ENCODE assay signal across 28 cellular contexts in genomic region chr9:89054865-89055495, GRCh38.
"Had no signal": no experiment of that assay in that cellular context is flagged by ENCODE, and none has a peak within 500 bp of the region (broad histone marks: within the 10 kb centered on the region; RNA-seq: fewer than 3 reads in every experiment).

No MANE protein-coding gene starts in this region.

- H3K27ac ChIP-seq: brain microvascular endothelial cell, coronary artery, foreskin keratinocyte, gastrocnemius medialis, WERI-Rb-1 had no signal

- H3K36me3 ChIP-seq: brain microvascular endothelial cell, gastrocnemius medialis, WERI-Rb-1 had no signal

- DNase-seq: activated B cell treated with CpG ODN at 0.5 μM for 24 hours; activated CD4-positive, alpha-beta T cell treated with anti-CD3 and anti-CD28 coated beads for 48 hours; activated CD4-positive, alpha-beta T cell treated with anti-CD3 and anti-CD28 coated beads, Interleukin-2, amount 50 U/mL, for 1 hour; activated CD4-positive, alpha-beta T cell treated with anti-CD3 and anti-CD28 coated beads, Interleukin-2, amount 50 U/mL, for 48 hours; activated CD8-positive, alpha-beta memory T cell treated with anti-CD3 and anti-CD28 coated beads for 24 hours; activated CD8-positive, alpha-beta T cell treated with anti-CD3 and anti-CD28 coated beads for 36 hours; activated effector memory CD4-positive, alpha-beta T cell treated with Interleukin-2 at 50 U/mL for 16 hours; activated gamma-delta T cell treated with Interleukin-2 at 50 U/mL for 16 hours; activated naive CD4-positive, alpha-beta T cell treated with anti-CD3 and anti-CD28 coated beads, Interleukin-2, amount 50 U/mL, for 16 hours; activated naive CD4-positive, alpha-beta T cell treated with Interleukin-2 at 50 U/mL for 16 hours; activated T-cell treated with anti-CD3 and anti-CD28 coated beads, Interleukin-2, amount 50 U/mL, for 4 hours; amniotic stem cell; anterior cingulate cortex; brain microvascular endothelial cell; dorsolateral prefrontal cortex; effector memory CD4-positive, alpha-beta T cell; endodermal cell; foreskin keratinocyte; gastrocnemius medialis; glutamatergic neuron; T-helper 1 cell; T-helper 17 cell; T1000; WERI-Rb-1 had no signal

- H3K27me3 ChIP-seq: brain microvascular endothelial cell, dorsolateral prefrontal cortex, foreskin keratinocyte, gastrocnemius medialis had no signal

- H3K9me3 ChIP-seq: gastrocnemius medialis had no signal

- ATAC-seq: activated CD4-positive, CD25-positive, alpha-beta regulatory T cell treated with anti-CD3 and anti-CD28 coated beads, Interleukin-2, amount 50 U/mL, for 24 hours; activated CD8-positive, alpha-beta T cell treated with anti-CD3 and anti-CD28 coated beads for 36 hours; activated T-cell treated with anti-CD3 and anti-CD28 coated beads, Interleukin-2, amount 50 U/mL, for 4 hours; activated T-helper 17 cell treated with anti-CD3 and anti-CD28 coated beads, Interleukin-2, amount 50 U/mL, for 72 hours; esophagus mucosa; foreskin keratinocyte; gastrocnemius medialis; T-helper 17 cell had no signal

- H3K4me3 ChIP-seq: coronary artery, dorsolateral prefrontal cortex, gastrocnemius medialis had no signal

- H3K4me1 ChIP-seq: foreskin keratinocyte, gastrocnemius medialis had no signal
